In genomic region chr20:42370086-42370485, GRCh38 we compare ENCODE assay signal across 19 cellular contexts.
"Had no signal": no experiment of that assay in that cellular context is flagged by ENCODE, and none has a peak within 500 bp of the region (broad histone marks: within the 10 kb centered on the region; RNA-seq: fewer than 3 reads in every experiment).

No MANE protein-coding gene starts in this region.

- H3K4me1 Mint-ChIP-seq: IgD-negative memory B cell had no signal

- H3K27ac ChIP-seq: HL-60, RWPE1 had no signal

- H3K9ac ChIP-seq: SK-N-SH had no signal

- H3K9me3 ChIP-seq: SK-N-SH had no signal

- H3K4me2 ChIP-seq: SK-N-SH had no signal

- DNase-seq: KBM-7, MV-4-11, NCI-H1092, NCI-H1436 treated with DMSO at 0.1 percent for 48 hours, NCI-H1694, NCI-H187 treated with DMSO at 0.1 percent for 48 hours, NCI-H226, NCI-H446, NCI-H510A, NCI-H524 treated with DMSO at 0.1 percent for 48 hours, NCI-H69, NCI-H774, SHP77, SK-N-SH, T-helper 1 cell had no signal

- H3K4me3 Mint-ChIP-seq: IgD-negative memory B cell had no signal

- H3K27ac Mint-ChIP-seq: IgD-negative memory B cell had no signal

- H3K36me3 Mint-ChIP-seq: IgD-negative memory B cell had no signal

- FAIRE-seq: RCC 7860 had no signal
